1 cellular context compared by ENCODE assay signal in the genomic region with DNA sequence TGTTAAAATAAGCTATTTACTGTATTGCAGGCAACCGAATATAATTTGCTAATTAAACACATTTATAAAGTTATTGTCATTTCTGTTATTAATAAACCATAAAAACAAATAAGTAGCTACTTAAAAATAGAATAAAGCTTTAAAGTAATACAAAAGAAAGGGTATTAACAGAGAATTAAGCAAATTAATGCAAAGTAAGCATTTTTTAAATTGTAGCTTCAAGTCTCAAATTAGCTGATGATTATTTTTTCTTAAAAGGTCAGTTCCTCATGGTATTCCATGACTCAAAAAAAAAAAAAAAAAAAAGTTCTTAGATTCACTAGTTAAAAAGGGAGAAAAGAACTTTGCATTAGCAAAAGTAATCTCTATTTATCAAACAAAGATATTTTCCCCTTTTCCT.
TF ChIP-seq lines count a peak whose summit lies in the region.

No MANE protein-coding gene starts in this region.

TF ChIP-seq in K562, 482 proteins besides CTCF, POLR2A, EP300 and RAD21 (continued from another document):
- TF ChIP-seq MAFF (IDR thresholded peaks at IDR 0.05; ENCODE audit: low read length): peak; percentile 73
- peak; percentile 46; the same call in 1 of the 2 replicates for TF ChIP-seq C11orf30 (IDR thresholded peaks at IDR 0.05; ENCODE audit: low read depth)
- peak; percentile 75 for TF ChIP-seq ZNF316 (IDR thresholded peaks at IDR 0.05)
